Comparison of ENCODE assay signal across 10 cellular contexts in genomic region chr20:59028812-59029211, GRCh38. TPM values are rescaled to one million over a fixed set of nuclear protein-coding genes. Genes with fewer than 3 reads are reported as not detected.
DNase-seq lines count a peak whose midpoint lies in the region; ATAC-seq, FAIRE-seq and TF ChIP-seq lines count a peak whose summit lies in the region.
"Had no signal": no experiment of that assay in that cellular context is flagged by ENCODE, and none has a peak within 500 bp of the region (broad histone marks: within the 10 kb centered on the region; RNA-seq: fewer than 3 reads in every experiment).

No MANE protein-coding gene starts in this region.

- no peak for ATAC-seq in left cardiac atrium
- ATAC-seq in activated CD4-positive, CD25-positive, alpha-beta regulatory T cell treated with anti-CD3 and anti-CD28 coated beads, Interleukin-2, amount 50 U/mL, for 24 hours, result no peak

- H3K36me3 ChIP-seq in left ventricle myocardium inferior (peaks cover 63% of the 10 kb centered on the region), colonic mucosa (no peaks in the 10 kb centered on the region)

- no peak overlapping the region for H3K27ac ChIP-seq in left ventricle myocardium inferior (replicated peaks)
- H3K27ac ChIP-seq in colonic mucosa, result no peak overlapping the region

- H3K4me3 ChIP-seq in left ventricle myocardium inferior, result peak overlapping the region; percentile 85
- H3K4me3 ChIP-seq in colonic mucosa, result no peak overlapping the region

- TF ChIP-seq CTCF in left ventricle myocardium inferior (IDR thresholded peaks at IDR 0.05; ENCODE audit: borderline replicate concordance) (no peak), type B pancreatic cell (conservative IDR thresholded peaks at IDR 0.05) (no peak), colonic mucosa (IDR thresholded peaks at IDR 0.05) (no peak)

- peak; percentile 36 for FAIRE-seq in islet of Langerhans (lab: Jason Lieb, UNC)

- H3K9me3 ChIP-seq in left ventricle myocardium inferior (replicated peaks) (no peaks in the 10 kb centered on the region), colonic mucosa (no peaks in the 10 kb centered on the region)
- H3K9me3 ChIP-seq: Caco-2 had no signal

- DNase-seq in left ventricle myocardium inferior, result no peak
- DNase-seq in left cardiac atrium, result no peak
- no peak for DNase-seq in activated T-helper 1 cell treated with anti-CD3 and anti-CD28 coated beads, Interleukin-12 subunit alpha, Interleukin-12 subunit beta, Interleukin-2, Interleukin-4 antibody, amounts not matched to agents 30 ng/mL and 10 ng/mL and 1 ng/mL, durations not matched to agents 14 hours and 24 hours and 36 hours (ENCODE audit: low spot score)
- DNase-seq in type B pancreatic cell (ENCODE audit: extremely low spot score, unreplicated experiment), result no peak
- DNase-seq in colonic mucosa, result no peak
- no peak for DNase-seq in nucleus accumbens (lab: John Stamatoyannopoulos, UW)
- DNase-seq: activated CD8-positive, alpha-beta memory T cell treated with anti-CD3 and anti-CD28 coated beads, Interleukin-2, amount 50 U/mL, for 48 hours; Caco-2 had no signal

- no peak overlapping the region for H3K27ac Mint-ChIP-seq in activated T-helper 1 cell treated with anti-CD3 and anti-CD28 coated beads, Interleukin-12 subunit alpha, Interleukin-12 subunit beta, Interleukin-2, Interleukin-4 antibody, amounts not matched to agents 30 ng/mL and 10 ng/mL and 1 ng/mL, durations not matched to agents 14 hours and 24 hours and 36 hours
- peak overlapping the region; percentile 27 for H3K27ac Mint-ChIP-seq in type B pancreatic cell

- H3K4me1 ChIP-seq in left ventricle myocardium inferior (peaks cover 75% of the 10 kb centered on the region), colonic mucosa (peaks cover 4% of the 10 kb centered on the region)

- H3K36me3 Mint-ChIP-seq in activated T-helper 1 cell treated with anti-CD3 and anti-CD28 coated beads, Interleukin-12 subunit alpha, Interleukin-12 subunit beta, Interleukin-2, Interleukin-4 antibody, amounts not matched to agents 30 ng/mL and 10 ng/mL and 1 ng/mL, durations not matched to agents 14 hours and 24 hours and 36 hours (ENCODE audit: low read depth), result peaks cover 66% of the 10 kb centered on the region
- peaks cover 42% of the 10 kb centered on the region for H3K36me3 Mint-ChIP-seq in type B pancreatic cell

- peak overlapping the region; percentile 65 for H3K4me3 Mint-ChIP-seq in activated T-helper 1 cell treated with anti-CD3 and anti-CD28 coated beads, Interleukin-12 subunit alpha, Interleukin-12 subunit beta, Interleukin-2, Interleukin-4 antibody, amounts not matched to agents 30 ng/mL and 10 ng/mL and 1 ng/mL, durations not matched to agents 14 hours and 24 hours and 36 hours
- peak overlapping the region; percentile 97 for H3K4me3 Mint-ChIP-seq in type B pancreatic cell

- H3K9ac ChIP-seq in colonic mucosa (ENCODE audit: low read depth in 2 of 2, low read length in 2 of 2), result no peak overlapping the region

- H3K9me3 Mint-ChIP-seq in activated T-helper 1 cell treated with anti-CD3 and anti-CD28 coated beads, Interleukin-12 subunit alpha, Interleukin-12 subunit beta, Interleukin-2, Interleukin-4 antibody, amounts not matched to agents 30 ng/mL and 10 ng/mL and 1 ng/mL, durations not matched to agents 14 hours and 24 hours and 36 hours, result no peaks in the 10 kb centered on the region
- H3K9me3 Mint-ChIP-seq in type B pancreatic cell, result no peaks in the 10 kb centered on the region

- intact Hi-C loops in left ventricle myocardium inferior (cut with micrococcal nuclease), result no loop called here
- intact Hi-C loops in left cardiac atrium (cut with DNase I), result no loop called here
- intact Hi-C loops in activated T-helper 1 cell treated with anti-CD3 and anti-CD28 coated beads, Interleukin-12 subunit alpha, Interleukin-12 subunit beta, Interleukin-2, Interleukin-4 antibody, amounts not matched to agents 30 ng/mL and 10 ng/mL and 1 ng/mL, durations not matched to agents 14 hours and 24 hours and 36 hours (cut with micrococcal nuclease), result no loop called here
- intact Hi-C loops in colonic mucosa (cut with DNase I), result no loop called here

- H3K27me3 ChIP-seq in left ventricle myocardium inferior (ENCODE audit: low read depth) (no peaks in the 10 kb centered on the region), colonic mucosa (no peaks in the 10 kb centered on the region)

- H3K27me3 Mint-ChIP-seq in activated T-helper 1 cell treated with anti-CD3 and anti-CD28 coated beads, Interleukin-12 subunit alpha, Interleukin-12 subunit beta, Interleukin-2, Interleukin-4 antibody, amounts not matched to agents 30 ng/mL and 10 ng/mL and 1 ng/mL, durations not matched to agents 14 hours and 24 hours and 36 hours (ENCODE audit: insufficient read depth), result no peaks in the 10 kb centered on the region
- H3K27me3 Mint-ChIP-seq in type B pancreatic cell, result no peaks in the 10 kb centered on the region

- H3K4me1 Mint-ChIP-seq in activated T-helper 1 cell treated with anti-CD3 and anti-CD28 coated beads, Interleukin-12 subunit alpha, Interleukin-12 subunit beta, Interleukin-2, Interleukin-4 antibody, amounts not matched to agents 30 ng/mL and 10 ng/mL and 1 ng/mL, durations not matched to agents 14 hours and 24 hours and 36 hours (ENCODE audit: low read depth), result peaks cover 63% of the 10 kb centered on the region
- H3K4me1 Mint-ChIP-seq in type B pancreatic cell (ENCODE audit: unreplicated experiment), result peaks cover 53% of the 10 kb centered on the region

RNA-seq across cellular contexts. Expression of gene ATP5F1E, which starts 3.3 kb away (rescaled TPM):
- total RNA-seq in left ventricle myocardium inferior, result 134 TPM
- total RNA-seq in left cardiac atrium, result 100 to 1,000 TPM; 122 to 125 TPM
- total RNA-seq in activated T-helper 1 cell treated with anti-CD3 and anti-CD28 coated beads, Interleukin-12 subunit alpha, Interleukin-12 subunit beta, Interleukin-2, Interleukin-4 antibody, amounts not matched to agents 30 ng/mL and 10 ng/mL and 1 ng/mL, durations not matched to agents 14 hours and 24 hours and 36 hours, result 81.3 and 84.6 TPM in 2 replicates
- total RNA-seq in type B pancreatic cell (ENCODE audit: low replicate concordance), result 75.6 and 81.8 TPM in 2 replicates
- 10 to 100 TPM; 75.0 to 94.1 TPM for total RNA-seq in colonic mucosa

RNA-seq across cellular contexts. Expression of gene TUBB1, which starts 9.6 kb away (rescaled TPM):
- total RNA-seq in left ventricle myocardium inferior (0.30 TPM), left cardiac atrium (under 1 TPM; 0.15 to 0.37 TPM), type B pancreatic cell (ENCODE audit: low replicate concordance) (0.46 and 0.52 TPM in 2 replicates), colonic mucosa (not detected)
- total RNA-seq in activated T-helper 1 cell treated with anti-CD3 and anti-CD28 coated beads, Interleukin-12 subunit alpha, Interleukin-12 subunit beta, Interleukin-2, Interleukin-4 antibody, amounts not matched to agents 30 ng/mL and 10 ng/mL and 1 ng/mL, durations not matched to agents 14 hours and 24 hours and 36 hours, result not detected in 2 replicates

RNA-seq across cellular contexts. Expression of gene PRELID3B, which starts 13.8 kb away (rescaled TPM):
- total RNA-seq in left ventricle myocardium inferior (46.6 TPM), left cardiac atrium (10 to 100 TPM; 39.9 to 58.4 TPM), type B pancreatic cell (ENCODE audit: low replicate concordance) (45.9 and 54.9 TPM in 2 replicates), colonic mucosa (100 to 1,000 TPM; 138 to 141 TPM)
- total RNA-seq in activated T-helper 1 cell treated with anti-CD3 and anti-CD28 coated beads, Interleukin-12 subunit alpha, Interleukin-12 subunit beta, Interleukin-2, Interleukin-4 antibody, amounts not matched to agents 30 ng/mL and 10 ng/mL and 1 ng/mL, durations not matched to agents 14 hours and 24 hours and 36 hours, result 121 and 123 TPM in 2 replicates

RNA-seq across cellular contexts. Expression of gene CTSZ, which starts 21.8 kb away (rescaled TPM):
- total RNA-seq in left ventricle myocardium inferior, result 131 TPM
- 100 to 1,000 TPM; 166 to 174 TPM for total RNA-seq in left cardiac atrium
- total RNA-seq in activated T-helper 1 cell treated with anti-CD3 and anti-CD28 coated beads, Interleukin-12 subunit alpha, Interleukin-12 subunit beta, Interleukin-2, Interleukin-4 antibody, amounts not matched to agents 30 ng/mL and 10 ng/mL and 1 ng/mL, durations not matched to agents 14 hours and 24 hours and 36 hours, result 46.4 and 54.1 TPM in 2 replicates
- 71.9 and 75.9 TPM in 2 replicates for total RNA-seq in type B pancreatic cell (ENCODE audit: low replicate concordance)
- total RNA-seq in colonic mucosa, result 100 to 1,000 TPM; 274 to 303 TPM

RNA-seq across cellular contexts. Expression of gene NELFCD, which starts 47.8 kb away (rescaled TPM):
- total RNA-seq in left ventricle myocardium inferior, result 30.4 TPM
- total RNA-seq in left cardiac atrium, result 10 to 100 TPM; 28.7 to 34.1 TPM
- total RNA-seq in activated T-helper 1 cell treated with anti-CD3 and anti-CD28 coated beads, Interleukin-12 subunit alpha, Interleukin-12 subunit beta, Interleukin-2, Interleukin-4 antibody, amounts not matched to agents 30 ng/mL and 10 ng/mL and 1 ng/mL, durations not matched to agents 14 hours and 24 hours and 36 hours, result 121 and 135 TPM in 2 replicates
- total RNA-seq in type B pancreatic cell (ENCODE audit: low replicate concordance), result 73.0 and 110 TPM in 2 replicates
- 10 to 100 TPM; 47.1 to 64.4 TPM for total RNA-seq in colonic mucosa
